ENCODE assay signal across 27 cellular contexts in genomic region chr14:31307198-31307597, GRCh38.
"Had no signal": no experiment of that assay in that cellular context is flagged by ENCODE, and none has a peak within 500 bp of the region (broad histone marks: within the 10 kb centered on the region; RNA-seq: fewer than 3 reads in every experiment).

No MANE protein-coding gene starts in this region.

- H3K9me3 ChIP-seq: adrenal gland, body of pancreas, colonic mucosa, mucosa of descending colon had no signal

- H3K4me3 ChIP-seq: adrenal gland, body of pancreas, cardiac muscle cell, colonic mucosa, mucosa of descending colon, skin epidermis had no signal

- H3K27me3 ChIP-seq: adrenal gland, body of pancreas, cardiac muscle cell, colonic mucosa had no signal

- H3K4me1 ChIP-seq: adrenal gland, body of pancreas, colonic mucosa had no signal

- ATAC-seq: activated CD4-positive, CD25-positive, alpha-beta regulatory T cell treated with anti-CD3 and anti-CD28 coated beads, Interleukin-2, amount 50 U/mL, for 24 hours; body of pancreas; left lobe of liver; mucosa of descending colon; sciatic nerve; stimulated activated effector memory CD8-positive, alpha-beta T cell treated with anti-CD3 and anti-CD28 coated beads, Interleukin-12 subunit alpha, Interleukin-12 subunit beta, amount 100 ng/mL, for 72 hours; stimulated activated naive CD8-positive, alpha-beta T cell treated with anti-CD3 and anti-CD28 coated beads, Interleukin-15, amount 100 ng/mL, for 72 hours had no signal

- DNase-seq: activated CD4-positive, alpha-beta memory T cell treated with anti-CD3 and anti-CD28 coated beads for 36 hours; activated CD4-positive, alpha-beta T cell treated with anti-CD3 and anti-CD28 coated beads for 48 hours; activated CD8-positive, alpha-beta memory T cell treated with anti-CD3 and anti-CD28 coated beads, Interleukin-2, amount 50 U/mL, for 4 hours; activated effector memory CD4-positive, alpha-beta T cell treated with anti-CD3 and anti-CD28 coated beads, Interleukin-2, amount 50 U/mL, for 16 hours; activated naive CD4-positive, alpha-beta T cell treated with anti-CD3 and anti-CD28 coated beads for 36 hours; activated naive CD8-positive, alpha-beta T cell treated with anti-CD3 and anti-CD28 coated beads for 36 hours; activated T-cell treated with anti-CD3 and anti-CD28 coated beads, Interleukin-2, amount 50 U/mL, for 1 hour; adrenal gland; aorta; body of pancreas; cerebellar nuclear complex; colonic mucosa; effector CD8-positive, alpha-beta T cell; head of caudate nucleus; hypothalamus; mucosa of descending colon; stimulated activated CD4-positive, alpha-beta T cell treated with anti-CD3 and anti-CD28 coated beads, Interleukin-4, amount 100 ng/mL, for 24 hours; stimulated activated naive CD8-positive, alpha-beta T cell treated with anti-CD3 and anti-CD28 coated beads, Interleukin-15, amount 100 ng/mL, for 72 hours; substantia nigra; T-helper 9 cell had no signal

- H3K27ac ChIP-seq: adrenal gland, body of pancreas, cardiac muscle cell, colonic mucosa, skin epidermis, VCaP had no signal
